10 cellular contexts compared by ENCODE assay signal in genomic region chr9:133997584-133997983, GRCh38.
"Had no signal": no experiment of that assay in that cellular context is flagged by ENCODE, and none has a peak within 500 bp of the region (broad histone marks: within the 10 kb centered on the region; RNA-seq: fewer than 3 reads in every experiment).

No MANE protein-coding gene starts in this region.

- H3K27ac ChIP-seq: HL-60, KMS-11 had no signal

- DNase-seq: IMR-90, Karpas-422, KBM-7, KG1 had no signal

- H3K27ac Mint-ChIP-seq: IgD-negative memory B cell had no signal

- H3K36me3 Mint-ChIP-seq: IgD-negative memory B cell had no signal

- ATAC-seq: HepG2, K562 had no signal

- FAIRE-seq: HepG2, HTR-8/SVneo, K562 had no signal

- H3K9me3 Mint-ChIP-seq: IgD-negative memory B cell had no signal

- H3K4me3 ChIP-seq: K562 had no signal
